Comparison of ENCODE assay signal across 14 cellular contexts in the genomic region with DNA sequence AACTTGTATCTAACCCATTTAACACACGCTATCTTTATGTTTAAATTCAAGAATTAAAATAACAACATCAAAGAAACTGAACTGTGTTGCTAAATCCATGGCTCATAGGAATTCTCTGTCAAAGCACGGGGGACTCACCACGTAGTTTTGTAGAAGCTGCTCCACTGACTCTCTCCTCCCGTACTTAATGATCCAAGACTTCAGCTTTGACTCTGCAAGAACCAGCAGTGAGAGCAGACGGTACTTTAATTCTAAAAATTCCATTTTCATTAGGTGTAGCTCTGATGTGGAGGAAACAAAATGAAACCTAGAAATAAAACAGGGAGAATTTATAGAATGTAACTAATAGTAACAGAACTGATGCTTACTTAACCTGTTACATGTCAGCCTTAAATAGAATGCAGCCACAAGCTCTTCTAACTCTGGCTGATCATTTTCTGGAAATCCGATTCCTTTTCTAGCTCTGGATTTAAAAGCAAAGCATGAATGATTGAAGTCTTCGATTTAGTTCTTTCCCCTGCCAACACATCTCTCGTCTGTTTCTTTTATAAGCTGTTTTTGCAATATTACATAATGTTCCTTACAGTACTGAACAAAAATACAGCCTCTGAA.
A peak's percentile ranks its signal among the peaks of the same experiment; 100 is the strongest.
DNase-seq lines count a peak whose midpoint lies in the region; ATAC-seq and TF ChIP-seq lines count a peak whose summit lies in the region.
"Had no signal": no experiment of that assay in that cellular context is flagged by ENCODE, and none has a peak within 500 bp of the region (broad histone marks: within the 10 kb centered on the region; RNA-seq: fewer than 3 reads in every experiment).

No MANE protein-coding gene starts in this region.

- H3K27ac ChIP-seq in coronary artery (no peak overlapping the region), tibial artery (peak overlapping the region; percentile 39 to 40)
- H3K27ac ChIP-seq in CD8-positive, alpha-beta T cell (ENCODE audit: low read depth, low read length), result no peak overlapping the region

- intact Hi-C loops in tibial artery (cut with DNase I; ENCODE audit: low total_unique reads), result no loop called here
- intact Hi-C loops in CD8-positive, alpha-beta T cell (cut with DNase I, micrococcal nuclease), result no loop called here

- H3K27ac Mint-ChIP-seq in CD8-positive, alpha-beta T cell, result no peak overlapping the region
- H3K27ac Mint-ChIP-seq: activated naive CD4-positive, alpha-beta T cell treated with anti-CD3 and anti-CD28 coated beads, Interleukin-2, amount 50 U/mL, for 72 hours; stimulated activated memory B cell treated with anti-CD40 and anti-IgM and Interleukin-4, amounts not matched to agents 10 μg/mL and 1 μg/mL and 100 μg/mL, for 72 hours had no signal

- no peaks in the 10 kb centered on the region for H3K9me3 ChIP-seq in MG63
- no peaks in the 10 kb centered on the region for H3K9me3 ChIP-seq in tibial artery
- H3K9me3 ChIP-seq in CD8-positive, alpha-beta T cell (ENCODE audit: low read length), result no peaks in the 10 kb centered on the region

- H3K27me3 ChIP-seq in MG63 (no peaks in the 10 kb centered on the region), tibial artery (no peaks in the 10 kb centered on the region)
- H3K27me3 ChIP-seq in CD8-positive, alpha-beta T cell (ENCODE audit: insufficient read depth, low read length), result no peaks in the 10 kb centered on the region

- H3K4me1 ChIP-seq in tibial artery, result peaks cover 0 to 8% (median 0%) of the 10 kb centered on the region in 4 donors
- no peaks in the 10 kb centered on the region for H3K4me1 ChIP-seq in CD8-positive, alpha-beta T cell (ENCODE audit: insufficient read depth, low read length)

- TF ChIP-seq CTCF in coronary artery (IDR thresholded peaks at IDR 0.05), result no peak
- no peak for TF ChIP-seq CTCF in tibial artery (IDR thresholded peaks at IDR 0.05)
- no peak for TF ChIP-seq CTCF in CD8-positive, alpha-beta T cell (IDR thresholded peaks at IDR 0.05)

- peaks cover 3% of the 10 kb centered on the region for H3K27me3 Mint-ChIP-seq in CD8-positive, alpha-beta T cell (ENCODE audit: low read depth)
- H3K27me3 Mint-ChIP-seq: stimulated activated memory B cell treated with anti-CD40 and anti-IgM and Interleukin-4, amounts not matched to agents 10 μg/mL and 1 μg/mL and 100 μg/mL, for 72 hours had no signal

- POLR2A ChIA-PET in CD8-positive, alpha-beta T cell (lab: Charles Lee), result no interaction called here

- H3K4me3 Mint-ChIP-seq in CD8-positive, alpha-beta T cell, result no peak overlapping the region
- H3K4me3 Mint-ChIP-seq: H9; stimulated activated memory B cell treated with anti-CD40 and anti-IgM and Interleukin-4, amounts not matched to agents 10 μg/mL and 1 μg/mL and 100 μg/mL, for 72 hours had no signal

- no peaks in the 10 kb centered on the region for H3K9me3 Mint-ChIP-seq in CD8-positive, alpha-beta T cell
- H3K9me3 Mint-ChIP-seq: activated naive CD4-positive, alpha-beta T cell treated with anti-CD3 and anti-CD28 coated beads, Interleukin-2, amount 50 U/mL, for 72 hours; H9 had no signal

- H3K36me3 ChIP-seq in MG63 (no peaks in the 10 kb centered on the region), tibial artery (no peaks in the 10 kb centered on the region)
- no peaks in the 10 kb centered on the region for H3K36me3 ChIP-seq in CD8-positive, alpha-beta T cell (ENCODE audit: insufficient read depth, low read length)

- H3K36me3 Mint-ChIP-seq in CD8-positive, alpha-beta T cell, result no peaks in the 10 kb centered on the region
- H3K36me3 Mint-ChIP-seq: activated naive CD4-positive, alpha-beta T cell treated with anti-CD3 and anti-CD28 coated beads, Interleukin-2, amount 50 U/mL, for 72 hours; stimulated activated memory B cell treated with anti-CD40 and anti-IgM and Interleukin-4, amounts not matched to agents 10 μg/mL and 1 μg/mL and 100 μg/mL, for 72 hours had no signal

- no peak for ATAC-seq in stimulated activated naive CD8-positive, alpha-beta T cell treated with anti-CD3 and anti-CD28 coated beads, Interleukin-15, Interleukin-2, amounts not matched to agents 100 U/mL and 50 U/mL, for 24 hours
- no peak for ATAC-seq in CD8-positive, alpha-beta T cell
- ATAC-seq: activated naive CD4-positive, alpha-beta T cell treated with anti-CD3 and anti-CD28 coated beads, Interleukin-2, amount 50 U/mL, for 72 hours; stimulated activated memory B cell treated with anti-CD40 and anti-IgM and Interleukin-4, amounts not matched to agents 10 μg/mL and 1 μg/mL and 100 μg/mL, for 72 hours had no signal

- no peaks in the 10 kb centered on the region for H3K4me1 Mint-ChIP-seq in CD8-positive, alpha-beta T cell (ENCODE audit: low read depth)
- H3K4me1 Mint-ChIP-seq: stimulated activated memory B cell treated with anti-CD40 and anti-IgM and Interleukin-4, amounts not matched to agents 10 μg/mL and 1 μg/mL and 100 μg/mL, for 72 hours had no signal

- CTCF ChIA-PET in CD8-positive, alpha-beta T cell (lab: Charles Lee), result no interaction called here

- H3K4me3 ChIP-seq in MG63 (peak overlapping the region; percentile 40), coronary artery (peak overlapping the region; percentile 60), tibial artery (peak overlapping the region; percentile 41 to 48)
- no peak overlapping the region for H3K4me3 ChIP-seq in CD8-positive, alpha-beta T cell (ENCODE audit: low read depth, low read length)

- no peak for DNase-seq in MG63
- DNase-seq in coronary artery (ENCODE audit: low spot score), result no peak
- peak; percentile 6 for DNase-seq in myocyte (ENCODE audit: low read depth)
- DNase-seq in tibial artery, result no peak
- DNase-seq in stimulated activated naive CD8-positive, alpha-beta T cell treated with anti-CD3 and anti-CD28 coated beads, Interleukin-15, Interleukin-2, amounts not matched to agents 100 U/mL and 50 U/mL, for 24 hours, result no peak
- DNase-seq in globus pallidus (ENCODE audit: low spot score), result no peak
- DNase-seq in CD8-positive, alpha-beta T cell, result no peak
- DNase-seq: DMS53, H9, NCI-H1694 treated with DMSO at 0.1 percent for 48 hours, OCI-M1, T-helper 2 cell had no signal

Comparison
In these comparisons a context has a peak if more than half of its experiments do, and no peak if none do; other contexts are left out.
1. H3K27ac ChIP-seq: peak in tibial artery (2 of 2); none in coronary artery (0 of 2) and CD8-positive, alpha-beta T cell (single experiment).